In genomic region chr15:75107905-75108838, GRCh38 we compare ENCODE assay signal across 9 cellular contexts.
A peak's percentile ranks its signal among the peaks of the same experiment; 100 is the strongest.
DNase-seq lines count a peak whose midpoint lies in the region; ATAC-seq, FAIRE-seq and TF ChIP-seq lines count a peak whose summit lies in the region.
"Had no signal": no experiment of that assay in that cellular context is flagged by ENCODE, and none has a peak within 500 bp of the region (broad histone marks: within the 10 kb centered on the region; RNA-seq: fewer than 3 reads in every experiment).

No MANE protein-coding gene starts in this region.

- DNase-seq in GM12891 (ENCODE audit: insufficient read length, low spot score) (no peak), NCI-H226 (peak; percentile 70), activated T-cell treated with anti-CD3 and anti-CD28 coated beads for 24 hours (ENCODE audit: low read depth) (peak; percentile 50), foreskin keratinocyte (peak; percentile 80 to 91), ureter (ENCODE audit: low spot score) (no peak), NCI-H1417 (lab: John Stamatoyannopoulos, UW) (no peak)
- peak; percentile 34 for DNase-seq in stimulated activated CD8-positive, alpha-beta memory T cell treated with anti-CD3 and anti-CD28 coated beads, Interleukin-12 subunit alpha, Interleukin-12 subunit beta, amount 100 ng/mL, for 24 hours (ENCODE audit: extremely low read depth)

- peak; percentile 90 for FAIRE-seq in GM12891 (lab: Jason Lieb, UNC)

- H3K27ac ChIP-seq in foreskin keratinocyte = peak overlapping the region; percentile 63
- H3K27ac ChIP-seq: thoracic aorta had no signal

- TF ChIP-seq POLR2A in GM12891 (IDR thresholded peaks at IDR 0.05; ENCODE audit: low read depth, low read length) = no peak

- H3K27me3 ChIP-seq in foreskin keratinocyte = peaks cover 18% of the 10 kb centered on the region

- no peak for TF ChIP-seq CTCF in foreskin keratinocyte (conservative IDR thresholded peaks at IDR 0.05)

- ATAC-seq in foreskin keratinocyte (peak; percentile 85), HG02870 (IDR thresholded peaks at IDR 0.05; ENCODE audit: unreplicated experiment) (no peak)

- peaks cover 10% of the 10 kb centered on the region for H3K4me1 ChIP-seq in foreskin keratinocyte

TF ChIP-seq in GM12891, 5 proteins besides CTCF, POLR2A, EP300 and RAD21:
- TF ChIP-seq POLR2AphosphoS5 (IDR thresholded peaks at IDR 0.05; ENCODE audit: low read depth, low read length) (no peak), POU2F2 (IDR thresholded peaks at IDR 0.05; ENCODE audit: low read depth, low read length) (peak; percentile 18; the same call in 1 of the 2 replicates)

Comparison
In these comparisons a context has a peak if more than half of its experiments do, and no peak if none do; other contexts are left out.
1. DNase-seq: peak in NCI-H226 (single experiment), activated T-cell treated with anti-CD3 and anti-CD28 coated beads for 24 hours (single experiment), foreskin keratinocyte (2 of 2) and stimulated activated CD8-positive, alpha-beta memory T cell treated with anti-CD3 and anti-CD28 coated beads, Interleukin-12 subunit alpha, Interleukin-12 subunit beta, amount 100 ng/mL, for 24 hours (single experiment); none in GM12891 (single experiment), ureter (single experiment) and NCI-H1417 (0 of 3).